9 cellular contexts compared by ENCODE assay signal in genomic region chr2:72143441-72144356, GRCh38. TPM values are rescaled to one million over a fixed set of nuclear protein-coding genes. Genes with fewer than 3 reads are reported as not detected.
DNase-seq lines count a peak whose midpoint lies in the region; ATAC-seq, FAIRE-seq and TF ChIP-seq lines count a peak whose summit lies in the region.
"Had no signal": no experiment of that assay in that cellular context is flagged by ENCODE, and none has a peak within 500 bp of the region (broad histone marks: within the 10 kb centered on the region; RNA-seq: fewer than 3 reads in every experiment).

No MANE protein-coding gene starts in this region.

- WGBS in pancreas, 2 donors: 21 to 22% methylated on average over 68 to 70 of the region's 70 CpGs

- H3K4me3 ChIP-seq in CD8-positive, alpha-beta T cell (ENCODE audit: low read depth, low read length): no peak overlapping the region
- H3K4me3 ChIP-seq in WERI-Rb-1 (ENCODE audit: low read depth, low read length) (peak overlapping the region; percentile 42), pancreas (peak overlapping the region in 1 of 4 donors; percentile 43)

- peaks cover 46% of the 10 kb centered on the region for H3K27me3 Mint-ChIP-seq in CD8-positive, alpha-beta T cell (ENCODE audit: low read depth)

- no peak overlapping the region for H3K27ac ChIP-seq in CD8-positive, alpha-beta T cell (ENCODE audit: low read depth, low read length)
- H3K27ac ChIP-seq in WERI-Rb-1 (no peak overlapping the region), pancreas (no peak overlapping the region)

- CTCF ChIA-PET in CD8-positive, alpha-beta T cell (lab: Charles Lee): no interaction called here

- peaks cover 30% of the 10 kb centered on the region for H3K27me3 ChIP-seq in CD8-positive, alpha-beta T cell (ENCODE audit: insufficient read depth, low read length)
- H3K27me3 ChIP-seq in WERI-Rb-1 (ENCODE audit: insufficient read depth, low read depth, severe bottlenecking): peaks cover 56% of the 10 kb centered on the region
- peaks cover 0 to 26% (median 2%) of the 10 kb centered on the region in 4 donors for H3K27me3 ChIP-seq in pancreas

- no peaks in the 10 kb centered on the region for H3K9me3 Mint-ChIP-seq in CD8-positive, alpha-beta T cell

- H3K27ac Mint-ChIP-seq in CD8-positive, alpha-beta T cell: no peak overlapping the region

- no peaks in the 10 kb centered on the region for H3K36me3 Mint-ChIP-seq in CD8-positive, alpha-beta T cell

- ATAC-seq in CD8-positive, alpha-beta T cell: no peak
- ATAC-seq in left cardiac atrium (peak; percentile 5), pancreas (peak in 3 of 4 donors; percentile 2 to 21 (median 4)), GM18861 (IDR thresholded peaks at IDR 0.05; ENCODE audit: unreplicated experiment) (no peak), HG03135 (IDR thresholded peaks at IDR 0.05; ENCODE audit: unreplicated experiment) (no peak)

- no peaks in the 10 kb centered on the region for H3K9me3 ChIP-seq in CD8-positive, alpha-beta T cell (ENCODE audit: low read length)
- H3K9me3 ChIP-seq in WERI-Rb-1 (ENCODE audit: severe bottlenecking) (peaks cover 9% of the 10 kb centered on the region), pancreas (no peaks in the 10 kb centered on the region)

- peak overlapping the region; percentile 29 for H3K4me3 Mint-ChIP-seq in CD8-positive, alpha-beta T cell

- POLR2A ChIA-PET in CD8-positive, alpha-beta T cell (lab: Charles Lee): no interaction called here

- no peak for FAIRE-seq in pancreas (lab: Jason Lieb, UNC)

- peaks cover 37% of the 10 kb centered on the region for H3K4me1 ChIP-seq in CD8-positive, alpha-beta T cell (ENCODE audit: insufficient read depth, low read length)
- peaks cover 8 to 19% (median 12%) of the 10 kb centered on the region in 3 donors for H3K4me1 ChIP-seq in pancreas

- intact Hi-C loops in CD8-positive, alpha-beta T cell (cut with DNase I, micrococcal nuclease): no loop called here
- intact Hi-C loops in left cardiac atrium (cut with DNase I) (no loop called here), pancreas (cut with DNase I) (loop anchor here in 2 of 3 donors (10.0 kb wide), 2 partner anchors 219 to 599 kb away; no protein-coding TSS in a partner anchor)

- peak in 2 of 7 experiments; percentile 7 to 41 for DNase-seq in CD8-positive, alpha-beta T cell
- DNase-seq in WERI-Rb-1 (peak; percentile 14), left cardiac atrium (no peak), pancreas (peak in 2 of 6 donors; percentile 63 to 64), ureter (ENCODE audit: low spot score) (no peak), Kasumi-1 (lab: John Stamatoyannopoulos, UW) (no peak)
- DNase-seq: DND-41 had no signal

- H3K36me3 ChIP-seq in CD8-positive, alpha-beta T cell (ENCODE audit: insufficient read depth, low read length): no peaks in the 10 kb centered on the region
- H3K36me3 ChIP-seq in WERI-Rb-1 (no peaks in the 10 kb centered on the region), pancreas (no peaks in the 10 kb centered on the region)

- TF ChIP-seq CTCF in CD8-positive, alpha-beta T cell (IDR thresholded peaks at IDR 0.05): no peak
- TF ChIP-seq CTCF in WERI-Rb-1 (IDR thresholded peaks at IDR 0.05; ENCODE audit: low read depth, low read length) (no peak), pancreas (IDR thresholded peaks at IDR 0.05) (no peak)

- peaks cover 32% of the 10 kb centered on the region for H3K4me1 Mint-ChIP-seq in CD8-positive, alpha-beta T cell (ENCODE audit: low read depth)

RNA-seq across cellular contexts. Expression of gene CYP26B1, which starts 4.0 kb away (rescaled TPM):
- total RNA-seq in CD8-positive, alpha-beta T cell: not detected
- 10 to 100 TPM in 1 of 2 donors, 1 to 10 TPM in 1; 8.5 to 21.0 TPM for total RNA-seq in left cardiac atrium
- total RNA-seq in pancreas: 1 to 10 TPM in 1 of 6 donors, under 1 TPM in 5; 0.16 to 1.3 (median 0.46) TPM
- under 1 TPM; 0.26 to 0.91 TPM for polyA plus RNA-seq in pancreas
- total RNA-seq in ureter: 1.1 TPM

Comparison
In these comparisons a context has a peak if more than half of its experiments do, and no peak if none do; other contexts are left out.
1. ATAC-seq: peak in left cardiac atrium (2 of 2) and pancreas (3 of 4); none in CD8-positive, alpha-beta T cell (single experiment), GM18861 (single experiment) and HG03135 (single experiment).
2. intact Hi-C loops: an anchor here in pancreas (10.0 kb wide); none called in CD8-positive, alpha-beta T cell and left cardiac atrium.